Comparison of ENCODE assay signal across 12 cellular contexts in genomic region chr10:26457088-26457487, GRCh38. TPM values are rescaled to one million over a fixed set of nuclear protein-coding genes. Genes with fewer than 3 reads are reported as not detected.
DNase-seq lines count a peak whose midpoint lies in the region; ATAC-seq and TF ChIP-seq lines count a peak whose summit lies in the region.
"Had no signal": no experiment of that assay in that cellular context is flagged by ENCODE, and none has a peak within 500 bp of the region (broad histone marks: within the 10 kb centered on the region; RNA-seq: fewer than 3 reads in every experiment).

No MANE protein-coding gene starts in this region.

- DNase-seq in Caco-2 (no peak), T-cell (no peak), Calu3 (no peak), globus pallidus (ENCODE audit: low spot score) (no peak), iPS-NIHi7 (ENCODE audit: extremely low spot score) (no peak), cardiac septum (ENCODE audit: low spot score) (no peak)
- DNase-seq: activated CD8-positive, alpha-beta memory T cell treated with anti-CD3 and anti-CD28 coated beads, Interleukin-2, amount 50 U/mL, for 48 hours; DMS153; stimulated activated CD4-positive, alpha-beta T cell treated with anti-CD3 and anti-CD28 coated beads, Interleukin-4, amount 100 ng/mL, for 4 hours had no signal

- no peaks in the 10 kb centered on the region for H3K27me3 ChIP-seq in Caco-2 (replicated peaks; ENCODE audit: control insufficient read depth, insufficient read depth, low read length)

- H3K9me3 Mint-ChIP-seq in Caco-2 (ENCODE audit: unreplicated experiment), result peaks cover 43% of the 10 kb centered on the region
- no peaks in the 10 kb centered on the region for H3K9me3 Mint-ChIP-seq in T-cell
- peaks cover 2% of the 10 kb centered on the region for H3K9me3 Mint-ChIP-seq in Calu3 (ENCODE audit: low read depth, unreplicated experiment)

- peaks cover 16% of the 10 kb centered on the region for H3K4me1 ChIP-seq in Caco-2

- ATAC-seq in GM19328 (IDR thresholded peaks at IDR 0.05; ENCODE audit: unreplicated experiment), result peak; percentile 91
- ATAC-seq in HG02973 (IDR thresholded peaks at IDR 0.05; ENCODE audit: unreplicated experiment), result peak; percentile 91
- ATAC-seq in T-cell (replicated peaks in 1 of 4), result no peak

- CTCF ChIA-PET in Caco-2 (lab: Charles Lee) (no interaction called here), T-cell (lab: Charles Lee) (interaction anchor here in 1 of 2 donors (0.6 to 0.8 kb wide), 2 partner anchors 11 to 27 kb away, joined by 4 to 5 read pairs; no protein-coding TSS in a partner anchor), Calu3 (lab: Charles Lee) (interaction anchor here (0.6 kb wide), 1 partner anchor 91 kb away, joined by 3 read pairs; no protein-coding TSS in a partner anchor)

- H3K27ac Mint-ChIP-seq in Caco-2 (ENCODE audit: unreplicated experiment) (peak overlapping the region; percentile 48), T-cell (peak overlapping the region; percentile 56 to 76), Calu3 (ENCODE audit: unreplicated experiment) (no peak overlapping the region)

- no peaks in the 10 kb centered on the region for H3K36me3 ChIP-seq in Caco-2 (ENCODE audit: control insufficient read depth, insufficient read depth, low read length)

- intact Hi-C loops in Caco-2 (cut with micrococcal nuclease; ENCODE audit: unreplicated experiment) (loop anchor here (1.0 kb wide), 1 partner anchor 59 kb away; no protein-coding TSS in a partner anchor), Calu3 (cut with micrococcal nuclease; ENCODE audit: unreplicated experiment) (no loop called here), cardiac septum (cut with DNase I) (no loop called here)

- H3K9me3 ChIP-seq in Caco-2, result peaks cover 4% of the 10 kb centered on the region

- POLR2A ChIA-PET in Caco-2 (lab: Charles Lee) (no interaction called here), T-cell (lab: Charles Lee) (interaction anchor here (0.6 to 0.8 kb wide), 2 partner anchors 11 to 25 kb away, joined by 3 to 6 read pairs; no protein-coding TSS in a partner anchor)

- no peak overlapping the region for H3K4me3 Mint-ChIP-seq in Caco-2 (ENCODE audit: unreplicated experiment)
- peak overlapping the region; percentile 1 to 57 (median 4) for H3K4me3 Mint-ChIP-seq in T-cell
- H3K4me3 Mint-ChIP-seq in Calu3 (ENCODE audit: low read depth, unreplicated experiment), result no peak overlapping the region

- H3K4me3 ChIP-seq in Caco-2 (ENCODE audit: low read depth, low read length), result no peak overlapping the region
- H3K4me3 ChIP-seq: lung had no signal

- no peaks in the 10 kb centered on the region for H3K36me3 Mint-ChIP-seq in Caco-2 (ENCODE audit: insufficient read depth, unreplicated experiment)
- H3K36me3 Mint-ChIP-seq in T-cell, result peaks cover 48% of the 10 kb centered on the region
- no peaks in the 10 kb centered on the region for H3K36me3 Mint-ChIP-seq in Calu3 (ENCODE audit: insufficient read depth, unreplicated experiment)

- BruUV-seq in Caco-2 (replicated peaks; lab: Mats Ljungman, UMichigan), result no TSS peak
- no TSS peak for BruUV-seq in Calu3 (replicated peaks; lab: Mats Ljungman, UMichigan)

- H3K27me3 Mint-ChIP-seq in Caco-2 (ENCODE audit: insufficient read depth, unreplicated experiment) (no peaks in the 10 kb centered on the region), T-cell (no peaks in the 10 kb centered on the region), Calu3 (ENCODE audit: unreplicated experiment) (no peaks in the 10 kb centered on the region)

- H3K4me1 Mint-ChIP-seq in Caco-2 (ENCODE audit: low read depth, unreplicated experiment) (peaks cover 36% of the 10 kb centered on the region), T-cell (peaks cover 76 to 80% (median 77%) of the 10 kb centered on the region in 3 donors), Calu3 (ENCODE audit: low read depth, unreplicated experiment) (no peaks in the 10 kb centered on the region)

- no peak for TF ChIP-seq CTCF in Caco-2 (IDR thresholded peaks at IDR 0.05; ENCODE audit: insufficient read depth in 1 of 2, low read depth in 1 of 2, low read length in 1 of 2, severe bottlenecking in 1 of 2, unreplicated experiment in 1 of 2)
- TF ChIP-seq CTCF in Calu3 (IDR thresholded peaks at IDR 0.05; ENCODE audit: unreplicated experiment), result no peak

RNA-seq across cellular contexts. Expression of gene APBB1IP, which starts 18.9 kb away (rescaled TPM):
- total RNA-seq in Caco-2 (2022) (0.14 and 0.16 TPM in 2 replicates), T-cell (100 to 1,000 TPM in 1 of 5 donors, 10 to 100 TPM in 4; 86.5 to 102 (median 88.4) TPM), Calu3 (2022) (1.5 and 1.9 TPM in 2 replicates), cardiac septum (2.5 TPM)

Comparison
In these comparisons a context has a peak if more than half of its experiments do, and no peak if none do; other contexts are left out.
1. H3K4me3 Mint-ChIP-seq: peak in T-cell (3 of 3); none in Caco-2 (single experiment) and Calu3 (single experiment).
2. ATAC-seq: peak in GM19328 (single experiment) and HG02973 (single experiment); none in T-cell (0 of 4).
3. RNA of gene APBB1IP, which starts 18.9 kb away (total RNA-seq): 86.5 to 102 TPM in T-cell; 2.5 TPM in cardiac septum (single experiment), 1.5 to 1.9 TPM in Calu3 and 0.14 to 0.16 TPM in Caco-2; every median in the first group is over 10 times any median in the second.